In genomic region chr5:74386571-74387334, GRCh38 we compare ENCODE assay signal across 18 cellular contexts.
DNase-seq lines count a peak whose midpoint lies in the region; ATAC-seq, FAIRE-seq and TF ChIP-seq lines count a peak whose summit lies in the region.
"Had no signal": no experiment of that assay in that cellular context is flagged by ENCODE, and none has a peak within 500 bp of the region (broad histone marks: within the 10 kb centered on the region; RNA-seq: fewer than 3 reads in every experiment).

No MANE protein-coding gene starts in this region.

- H3K27ac Mint-ChIP-seq in MCF 10A (ENCODE audit: low read depth, unreplicated experiment) (no peak overlapping the region), type B pancreatic cell (no peak overlapping the region), endothelial cell (ENCODE audit: unreplicated experiment) (no peak overlapping the region)
- H3K27ac Mint-ChIP-seq: CD8-positive, alpha-beta T cell had no signal

- H3K36me3 ChIP-seq in mammary epithelial cell (ENCODE audit: insufficient read depth, low read length) = no peaks in the 10 kb centered on the region
- H3K36me3 ChIP-seq: SJCRH30 had no signal

- H3K36me3 Mint-ChIP-seq in MCF 10A (ENCODE audit: insufficient read depth, unreplicated experiment) (no peaks in the 10 kb centered on the region), type B pancreatic cell (no peaks in the 10 kb centered on the region), endothelial cell (ENCODE audit: low read depth, unreplicated experiment) (no peaks in the 10 kb centered on the region)
- H3K36me3 Mint-ChIP-seq: CD8-positive, alpha-beta T cell had no signal

- peak overlapping the region; percentile 23 for H2AFZ ChIP-seq in mammary epithelial cell (ENCODE audit: low read depth, low read length)

- BruUV-seq in mammary epithelial cell (replicated peaks; lab: Mats Ljungman, UMichigan) = TSS peak; percentile 75
- no TSS peak for BruUV-seq in MCF 10A (replicated peaks; lab: Mats Ljungman, UMichigan)

- 15% methylated on average over 4 of the region's 4 CpGs for WGBS in mammary epithelial cell (ENCODE audit: low coverage, missing lambda C conversion rate)

- H3K4me3 ChIP-seq in mammary epithelial cell (replicated peaks in 1 of 3; ENCODE audit: insufficient read depth in 1 of 3, low read depth in 2 of 3, low read length in 3 of 3) = no peak overlapping the region
- H3K4me3 ChIP-seq: SJCRH30 had no signal

- peak overlapping the region; percentile 64 for H3K27ac ChIP-seq in mammary epithelial cell (ENCODE audit: insufficient read depth, low read depth, low read length)
- H3K27ac ChIP-seq in foreskin keratinocyte = peak overlapping the region; percentile 87
- H3K27ac ChIP-seq: 22Rv1, SJCRH30 had no signal

- no peaks in the 10 kb centered on the region for H3K9me3 ChIP-seq in mammary epithelial cell (replicated peaks; ENCODE audit: insufficient read depth, low read length)

- H3K4me1 ChIP-seq in mammary epithelial cell (ENCODE audit: insufficient read depth, low read length) (peaks cover 63% of the 10 kb centered on the region), foreskin keratinocyte (peaks cover 59% of the 10 kb centered on the region)

- POLR2A ChIA-PET in MCF 10A (lab: Yijun Ruan, JAX) = interaction anchor here (0.7 kb wide), 1 partner anchor 91 kb away, joined by 3 read pairs; no protein-coding TSS in a partner anchor

- peaks cover 29% of the 10 kb centered on the region for H3K4me1 Mint-ChIP-seq in MCF 10A (ENCODE audit: insufficient read depth, unreplicated experiment)
- H3K4me1 Mint-ChIP-seq in type B pancreatic cell (ENCODE audit: unreplicated experiment) = peaks cover 35% of the 10 kb centered on the region
- peaks cover 14% of the 10 kb centered on the region for H3K4me1 Mint-ChIP-seq in endothelial cell (ENCODE audit: unreplicated experiment)

- no peaks in the 10 kb centered on the region for H4K20me1 ChIP-seq in mammary epithelial cell (ENCODE audit: insufficient read depth, low read length)

- dilution Hi-C loops in mammary epithelial cell (cut with HindIII; ENCODE audit: low sequenced_read_pairs) = no loop called here

- in situ Hi-C loops in mammary epithelial cell (cut with MboI; ENCODE audit: low sequenced_read_pairs in 2 of 2) = no loop called here

- ATAC-seq in SK-N-SH treated with all-trans-retinoic acid at 6 μM for 48 hours (peak; percentile 65), foreskin keratinocyte (peak; percentile 85), HG03571 (IDR thresholded peaks at IDR 0.05; ENCODE audit: unreplicated experiment) (no peak)
- ATAC-seq: CD8-positive, alpha-beta T cell; left ventricle myocardium superior; stimulated activated naive CD8-positive, alpha-beta T cell treated with anti-CD3 and anti-CD28 coated beads, Interleukin-15, Interleukin-2, amounts not matched to agents 100 U/mL and 50 U/mL, for 24 hours had no signal

- H3K9ac ChIP-seq in mammary epithelial cell (ENCODE audit: insufficient read depth, low read length) = no peak overlapping the region

- H3K9me3 Mint-ChIP-seq in MCF 10A (ENCODE audit: unreplicated experiment) (no peaks in the 10 kb centered on the region), type B pancreatic cell (no peaks in the 10 kb centered on the region), endothelial cell (ENCODE audit: unreplicated experiment) (no peaks in the 10 kb centered on the region)
- H3K9me3 Mint-ChIP-seq: CD8-positive, alpha-beta T cell had no signal

- H3K4me2 ChIP-seq in mammary epithelial cell (ENCODE audit: insufficient read depth, low read depth, low read length) = peak overlapping the region; percentile 17

- DNase-seq in mammary epithelial cell = peak; percentile 93
- no peak for DNase-seq in MCF 10A (ENCODE audit: unreplicated experiment)
- DNase-seq in foreskin keratinocyte = peak; percentile 95 to 98
- DNase-seq in urothelium cell line (ENCODE audit: low spot score) = peak; percentile 65
- DNase-seq in type B pancreatic cell (ENCODE audit: extremely low spot score, unreplicated experiment) = no peak
- no peak for DNase-seq in endothelial cell (ENCODE audit: low spot score)
- DNase-seq: activated naive CD4-positive, alpha-beta T cell treated with Interleukin-2 at 50 U/mL for 16 hours; CD8-positive, alpha-beta T cell; left ventricle myocardium superior; NCI-H1694 treated with DMSO at 0.1 percent for 48 hours; NCI-H446 treated with DMSO at 0.1 percent for 48 hours; posterior cingulate gyrus; SJCRH30; stimulated activated naive CD8-positive, alpha-beta T cell treated with anti-CD3 and anti-CD28 coated beads, Interleukin-15, Interleukin-2, amounts not matched to agents 100 U/mL and 50 U/mL, for 24 hours; T-helper 9 cell had no signal

- H3K4me3 Mint-ChIP-seq in MCF 10A (ENCODE audit: unreplicated experiment) (no peak overlapping the region), type B pancreatic cell (no peak overlapping the region), endothelial cell (ENCODE audit: unreplicated experiment) (no peak overlapping the region)
- H3K4me3 Mint-ChIP-seq: CD8-positive, alpha-beta T cell had no signal

- intact Hi-C loops in mammary epithelial cell (cut with micrococcal nuclease) = loop anchor here (2.0 kb wide), 2 partner anchors 70 to 352 kb away; no protein-coding TSS in a partner anchor
- intact Hi-C loops in MCF 10A (cut with micrococcal nuclease) = no loop called here

- CTCF ChIA-PET in mammary epithelial cell (lab: Charles Lee; ENCODE audit: low non-redundant PET) (no interaction called here), MCF 10A (lab: Yijun Ruan, JAX) (no interaction called here)

- no peak for TF ChIP-seq CTCF in mammary epithelial cell (conservative IDR thresholded peaks at IDR 0.05 in 1 of 2, IDR thresholded peaks at IDR 0.05 in 1 of 2; ENCODE audit: extremely low read depth in 1 of 2, insufficient read depth in 1 of 2, low read depth in 1 of 2, low read length in 2 of 2)
- no peak for TF ChIP-seq CTCF in MCF 10A (IDR thresholded peaks at IDR 0.05; ENCODE audit: unreplicated experiment)
- no peak for TF ChIP-seq CTCF in foreskin keratinocyte (conservative IDR thresholded peaks at IDR 0.05)
- TF ChIP-seq CTCF in type B pancreatic cell (conservative IDR thresholded peaks at IDR 0.05) = no peak
- no peak for TF ChIP-seq CTCF in endothelial cell (IDR thresholded peaks at IDR 0.05; ENCODE audit: unreplicated experiment)

- no peaks in the 10 kb centered on the region for H3K79me2 ChIP-seq in mammary epithelial cell (ENCODE audit: insufficient read depth, low read length)

- H3K27me3 ChIP-seq in mammary epithelial cell (ENCODE audit: insufficient read depth, low read length) (no peaks in the 10 kb centered on the region), foreskin keratinocyte (no peaks in the 10 kb centered on the region)
- H3K27me3 ChIP-seq: SJCRH30 had no signal

- peak; percentile 23 for FAIRE-seq in urothelium cell line (lab: Jason Lieb, UNC)

- H3K27me3 Mint-ChIP-seq in MCF 10A (ENCODE audit: insufficient read depth, unreplicated experiment) (no peaks in the 10 kb centered on the region), type B pancreatic cell (no peaks in the 10 kb centered on the region), endothelial cell (ENCODE audit: unreplicated experiment) (no peaks in the 10 kb centered on the region)

TF ChIP-seq in SK-N-SH treated with all-trans-retinoic acid at 6 μM for 48 hours, 23 proteins besides CTCF, POLR2A, EP300 and RAD21 (continues in another document):
- TF ChIP-seq ZFP3 (CRISPR knock-in tag; IDR thresholded peaks at IDR 0.05) (no peak), RARB (CRISPR knock-in tag; IDR thresholded peaks at IDR 0.05) (no peak), CSRNP3 (CRISPR knock-in tag; IDR thresholded peaks at IDR 0.05) (no peak), PATZ1 (CRISPR knock-in tag; IDR thresholded peaks at IDR 0.05; ENCODE audit: borderline replicate concordance) (no peak), OSR1 (CRISPR knock-in tag; IDR thresholded peaks at IDR 0.05) (no peak), BACH2 (CRISPR knock-in tag; IDR thresholded peaks at IDR 0.05; ENCODE audit: borderline replicate concordance) (no peak), ZNF8 (CRISPR knock-in tag; IDR thresholded peaks at IDR 0.05) (no peak)

Comparison
In these comparisons a context has a peak if more than half of its experiments do, and no peak if none do; other contexts are left out.
1. DNase-seq: peak in mammary epithelial cell (single experiment), foreskin keratinocyte (2 of 2) and urothelium cell line (single experiment); none in MCF 10A (single experiment), type B pancreatic cell (single experiment) and endothelial cell (single experiment).